ENCODE assay signal across 2 cellular contexts in genomic region chr11:63511349-63511748, GRCh38.
TF ChIP-seq lines count a peak whose summit lies in the region.

No MANE protein-coding gene starts in this region.

TF ChIP-seq in GM23338, 12 proteins besides CTCF, POLR2A, EP300 and RAD21:
- TF ChIP-seq REST (IDR thresholded peaks at IDR 0.05; ENCODE audit: unreplicated experiment) (no peak), STAT1 (IDR thresholded peaks at IDR 0.05; ENCODE audit: unreplicated experiment) (no peak), ZNF331 (CRISPR knock-in tag; IDR thresholded peaks at IDR 0.05; ENCODE audit: low read depth) (no peak), CREB1 (CRISPR knock-in tag; IDR thresholded peaks at IDR 0.05; ENCODE audit: low read depth) (no peak), JUNB (IDR thresholded peaks at IDR 0.05; ENCODE audit: unreplicated experiment) (no peak), ZNF114 (CRISPR knock-in tag; IDR thresholded peaks at IDR 0.05) (no peak), NANOG (IDR thresholded peaks at IDR 0.05; ENCODE audit: borderline replicate concordance) (no peak), ZNF462 (CRISPR knock-in tag; IDR thresholded peaks at IDR 0.05) (no peak), EZH2phosphoT487 (IDR thresholded peaks at IDR 0.05; ENCODE audit: unreplicated experiment) (no peak), EZH2 (IDR thresholded peaks at IDR 0.05; ENCODE audit: low read depth, unreplicated experiment) (no peak), POLR2AphosphoS5 (IDR thresholded peaks at IDR 0.05; ENCODE audit: low read depth) (no peak)
- TF ChIP-seq, protein P1, sequence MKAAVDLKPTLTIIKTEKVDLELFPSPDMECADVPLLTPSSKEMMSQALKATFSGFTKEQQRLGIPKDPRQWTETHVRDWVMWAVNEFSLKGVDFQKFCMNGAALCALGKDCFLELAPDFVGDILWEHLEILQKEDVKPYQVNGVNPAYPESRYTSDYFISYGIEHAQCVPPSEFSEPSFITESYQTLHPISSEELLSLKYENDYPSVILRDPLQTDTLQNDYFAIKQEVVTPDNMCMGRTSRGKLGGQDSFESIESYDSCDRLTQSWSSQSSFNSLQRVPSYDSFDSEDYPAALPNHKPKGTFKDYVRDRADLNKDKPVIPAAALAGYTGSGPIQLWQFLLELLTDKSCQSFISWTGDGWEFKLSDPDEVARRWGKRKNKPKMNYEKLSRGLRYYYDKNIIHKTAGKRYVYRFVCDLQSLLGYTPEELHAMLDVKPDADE (IDR thresholded peaks at IDR 0.05): no peak

TF ChIP-seq in liver, 16 proteins besides CTCF, POLR2A, EP300 and RAD21 (continued from another document):
- no peak for TF ChIP-seq REST (IDR thresholded peaks at IDR 0.05)
